Comparison of ENCODE assay signal across 7 cellular contexts in genomic region chr5:180122875-180123274, GRCh38.
"Had no signal": no experiment of that assay in that cellular context is flagged by ENCODE, and none has a peak within 500 bp of the region (broad histone marks: within the 10 kb centered on the region; RNA-seq: fewer than 3 reads in every experiment).

No MANE protein-coding gene starts in this region.

- ATAC-seq: GM23338 had no signal

- H3K4me1 Mint-ChIP-seq: IgD-negative memory B cell had no signal

- H2AFZ ChIP-seq: GM23338 had no signal

- FAIRE-seq: H1, H54, HTR-8/SVneo had no signal

- H3K4me3 Mint-ChIP-seq: GM23338, H9, IgD-negative memory B cell had no signal

- H3K4me2 ChIP-seq: GM23338 had no signal

- DNase-seq: H9, HCEC 1CT had no signal

- H3K9me3 Mint-ChIP-seq: GM23338, H9 had no signal

- H3K36me3 Mint-ChIP-seq: IgD-negative memory B cell had no signal

- H3K4me3 ChIP-seq: GM23338 had no signal

- H3K27ac Mint-ChIP-seq: GM23338, IgD-negative memory B cell had no signal
